1 cellular context compared by ENCODE assay signal in the genomic region with DNA sequence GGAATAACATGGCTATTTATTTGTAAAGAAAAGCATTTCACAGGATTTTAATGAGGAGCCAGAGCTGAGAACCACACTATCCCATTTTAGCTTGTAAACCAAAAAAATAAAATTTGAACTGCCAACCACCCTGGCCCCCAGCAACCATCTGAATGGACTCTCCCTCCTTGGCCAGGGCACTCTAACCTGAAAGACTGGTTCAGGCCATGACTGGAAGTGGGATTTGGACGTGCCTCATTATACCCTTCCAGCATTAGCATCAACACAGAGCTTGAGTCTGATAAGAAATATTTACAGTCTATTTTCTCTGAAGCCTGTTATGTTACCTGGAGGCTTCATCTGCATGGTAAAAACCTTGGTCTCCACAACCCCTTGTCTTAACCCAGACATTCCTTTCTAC.
TF ChIP-seq lines count a peak whose summit lies in the region.

No MANE protein-coding gene starts in this region.

TF ChIP-seq in WTC11, 78 proteins besides CTCF, POLR2A, EP300 and RAD21 (continued from another document):
- TF ChIP-seq, protein P1, sequence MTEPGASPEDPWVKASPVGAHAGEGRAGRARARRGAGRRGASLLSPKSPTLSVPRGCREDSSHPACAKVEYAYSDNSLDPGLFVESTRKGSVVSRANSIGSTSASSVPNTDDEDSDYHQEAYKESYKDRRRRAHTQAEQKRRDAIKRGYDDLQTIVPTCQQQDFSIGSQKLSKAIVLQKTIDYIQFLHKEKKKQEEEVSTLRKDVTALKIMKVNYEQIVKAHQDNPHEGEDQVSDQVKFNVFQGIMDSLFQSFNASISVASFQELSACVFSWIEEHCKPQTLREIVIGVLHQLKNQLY (CRISPR knock-in tag; IDR thresholded peaks at IDR 0.05) = no peak
- TF ChIP-seq FOXK1 (CRISPR knock-in tag; IDR thresholded peaks at IDR 0.05) (no peak), TP53 (CRISPR knock-in tag; IDR thresholded peaks at IDR 0.05) (no peak), NR1H2 (CRISPR knock-in tag; IDR thresholded peaks at IDR 0.05) (no peak)
- TF ChIP-seq, protein P2, sequence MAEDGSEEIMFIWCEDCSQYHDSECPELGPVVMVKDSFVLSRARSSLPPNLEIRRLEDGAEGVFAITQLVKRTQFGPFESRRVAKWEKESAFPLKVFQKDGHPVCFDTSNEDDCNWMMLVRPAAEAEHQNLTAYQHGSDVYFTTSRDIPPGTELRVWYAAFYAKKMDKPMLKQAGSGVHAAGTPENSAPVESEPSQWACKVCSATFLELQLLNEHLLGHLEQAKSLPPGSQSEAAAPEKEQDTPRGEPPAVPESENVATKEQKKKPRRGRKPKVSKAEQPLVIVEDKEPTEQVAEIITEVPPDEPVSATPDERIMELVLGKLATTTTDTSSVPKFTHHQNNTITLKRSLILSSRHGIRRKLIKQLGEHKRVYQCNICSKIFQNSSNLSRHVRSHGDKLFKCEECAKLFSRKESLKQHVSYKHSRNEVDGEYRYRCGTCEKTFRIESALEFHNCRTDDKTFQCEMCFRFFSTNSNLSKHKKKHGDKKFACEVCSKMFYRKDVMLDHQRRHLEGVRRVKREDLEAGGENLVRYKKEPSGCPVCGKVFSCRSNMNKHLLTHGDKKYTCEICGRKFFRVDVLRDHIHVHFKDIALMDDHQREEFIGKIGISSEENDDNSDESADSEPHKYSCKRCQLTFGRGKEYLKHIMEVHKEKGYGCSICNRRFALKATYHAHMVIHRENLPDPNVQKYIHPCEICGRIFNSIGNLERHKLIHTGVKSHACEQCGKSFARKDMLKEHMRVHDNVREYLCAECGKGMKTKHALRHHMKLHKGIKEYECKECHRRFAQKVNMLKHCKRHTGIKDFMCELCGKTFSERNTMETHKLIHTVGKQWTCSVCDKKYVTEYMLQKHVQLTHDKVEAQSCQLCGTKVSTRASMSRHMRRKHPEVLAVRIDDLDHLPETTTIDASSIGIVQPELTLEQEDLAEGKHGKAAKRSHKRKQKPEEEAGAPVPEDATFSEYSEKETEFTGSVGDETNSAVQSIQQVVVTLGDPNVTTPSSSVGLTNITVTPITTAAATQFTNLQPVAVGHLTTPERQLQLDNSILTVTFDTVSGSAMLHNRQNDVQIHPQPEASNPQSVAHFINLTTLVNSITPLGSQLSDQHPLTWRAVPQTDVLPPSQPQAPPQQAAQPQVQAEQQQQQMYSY (CRISPR knock-in tag; IDR thresholded peaks at IDR 0.05) = no peak
- TF ChIP-seq, protein P3, sequence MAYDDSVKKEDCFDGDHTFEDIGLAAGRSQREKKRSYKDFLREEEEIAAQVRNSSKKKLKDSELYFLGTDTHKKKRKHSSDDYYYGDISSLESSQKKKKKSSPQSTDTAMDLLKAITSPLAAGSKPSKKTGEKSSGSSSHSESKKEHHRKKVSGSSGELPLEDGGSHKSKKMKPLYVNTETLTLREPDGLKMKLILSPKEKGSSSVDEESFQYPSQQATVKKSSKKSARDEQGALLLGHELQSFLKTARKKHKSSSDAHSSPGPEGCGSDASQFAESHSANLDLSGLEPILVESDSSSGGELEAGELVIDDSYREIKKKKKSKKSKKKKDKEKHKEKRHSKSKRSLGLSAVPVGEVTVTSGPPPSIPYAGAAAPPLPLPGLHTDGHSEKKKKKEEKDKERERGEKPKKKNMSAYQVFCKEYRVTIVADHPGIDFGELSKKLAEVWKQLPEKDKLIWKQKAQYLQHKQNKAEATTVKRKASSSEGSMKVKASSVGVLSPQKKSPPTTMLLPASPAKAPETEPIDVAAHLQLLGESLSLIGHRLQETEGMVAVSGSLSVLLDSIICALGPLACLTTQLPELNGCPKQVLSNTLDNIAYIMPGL (CRISPR knock-in tag; IDR thresholded peaks at IDR 0.05) = no peak
- TF ChIP-seq, protein P4, sequence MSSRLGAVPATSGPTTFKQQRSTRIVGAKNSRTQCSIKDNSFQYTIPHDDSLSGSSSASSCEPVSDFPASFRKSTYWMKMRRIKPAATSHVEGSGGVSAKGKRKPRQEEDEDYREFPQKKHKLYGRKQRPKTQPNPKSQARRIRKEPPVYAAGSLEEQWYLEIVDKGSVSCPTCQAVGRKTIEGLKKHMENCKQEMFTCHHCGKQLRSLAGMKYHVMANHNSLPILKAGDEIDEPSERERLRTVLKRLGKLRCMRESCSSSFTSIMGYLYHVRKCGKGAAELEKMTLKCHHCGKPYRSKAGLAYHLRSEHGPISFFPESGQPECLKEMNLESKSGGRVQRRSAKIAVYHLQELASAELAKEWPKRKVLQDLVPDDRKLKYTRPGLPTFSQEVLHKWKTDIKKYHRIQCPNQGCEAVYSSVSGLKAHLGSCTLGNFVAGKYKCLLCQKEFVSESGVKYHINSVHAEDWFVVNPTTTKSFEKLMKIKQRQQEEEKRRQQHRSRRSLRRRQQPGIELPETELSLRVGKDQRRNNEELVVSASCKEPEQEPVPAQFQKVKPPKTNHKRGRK (CRISPR knock-in tag; IDR thresholded peaks at IDR 0.05; ENCODE audit: borderline replicate concordance) = no peak
- TF ChIP-seq, protein P5, sequence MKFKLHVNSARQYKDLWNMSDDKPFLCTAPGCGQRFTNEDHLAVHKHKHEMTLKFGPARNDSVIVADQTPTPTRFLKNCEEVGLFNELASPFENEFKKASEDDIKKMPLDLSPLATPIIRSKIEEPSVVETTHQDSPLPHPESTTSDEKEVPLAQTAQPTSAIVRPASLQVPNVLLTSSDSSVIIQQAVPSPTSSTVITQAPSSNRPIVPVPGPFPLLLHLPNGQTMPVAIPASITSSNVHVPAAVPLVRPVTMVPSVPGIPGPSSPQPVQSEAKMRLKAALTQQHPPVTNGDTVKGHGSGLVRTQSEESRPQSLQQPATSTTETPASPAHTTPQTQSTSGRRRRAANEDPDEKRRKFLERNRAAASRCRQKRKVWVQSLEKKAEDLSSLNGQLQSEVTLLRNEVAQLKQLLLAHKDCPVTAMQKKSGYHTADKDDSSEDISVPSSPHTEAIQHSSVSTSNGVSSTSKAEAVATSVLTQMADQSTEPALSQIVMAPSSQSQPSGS (CRISPR knock-in tag; IDR thresholded peaks at IDR 0.05; ENCODE audit: borderline replicate concordance, low read depth) = no peak
